10 cellular contexts compared by ENCODE assay signal in the genomic region with DNA sequence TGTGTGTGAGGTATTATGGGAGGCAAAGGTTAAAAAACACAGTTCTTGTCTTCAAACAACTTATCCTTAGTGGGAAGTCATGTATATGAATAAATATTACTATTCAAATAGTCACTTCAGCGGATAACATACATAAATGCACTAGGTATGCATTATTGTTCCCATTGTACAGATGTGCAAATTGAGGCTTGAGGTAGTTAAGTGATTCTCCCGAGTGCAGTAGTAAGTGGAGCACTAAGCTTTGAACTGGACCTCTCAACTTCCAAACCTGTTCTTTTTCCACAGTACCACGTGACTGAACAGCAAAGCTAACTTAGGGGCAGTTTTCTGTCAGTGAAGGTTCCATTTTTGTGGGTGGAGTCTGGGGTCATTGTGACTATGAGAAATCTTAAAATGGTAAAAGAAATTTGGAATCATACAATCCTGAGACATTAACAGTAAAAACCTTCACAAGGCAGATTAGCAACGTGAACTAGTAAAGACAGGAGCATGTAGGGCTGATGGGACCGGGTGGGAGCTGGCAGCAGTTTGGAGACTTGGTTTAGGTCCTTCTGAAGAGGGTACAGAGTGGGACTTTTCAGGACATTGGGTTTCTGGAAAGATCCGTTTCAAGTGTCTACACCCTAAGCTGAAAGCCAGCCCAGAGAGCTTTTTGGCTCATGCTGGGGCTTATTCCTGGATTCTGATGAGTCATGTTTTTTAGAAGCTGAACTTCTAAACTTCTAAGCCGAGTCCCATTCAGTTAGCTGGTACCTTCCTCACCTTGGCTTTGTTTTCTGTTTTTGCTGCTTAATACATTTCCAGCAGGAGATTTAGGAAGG.
DNase-seq lines count a peak whose midpoint lies in the region; ATAC-seq and TF ChIP-seq lines count a peak whose summit lies in the region.
"Had no signal": no experiment of that assay in that cellular context is flagged by ENCODE, and none has a peak within 500 bp of the region (broad histone marks: within the 10 kb centered on the region; RNA-seq: fewer than 3 reads in every experiment).

No MANE protein-coding gene starts in this region.

- H3K9me2 ChIP-seq in GM23248 (ENCODE audit: insufficient read depth), result no peaks in the 10 kb centered on the region

- H3K4me2 ChIP-seq in GM23248 (ENCODE audit: unreplicated experiment), result peak overlapping the region; percentile 86

- WGBS in GM23248 (ENCODE audit: low coverage in 1 of 2, low lambda C conversion rate in 2 of 2, missing lambda C conversion rate in 2 of 2), 2 experiments, result 33 to 38% methylated on average over 7 of the region's 7 CpGs
- 41 to 58% methylated on average over 7 of the region's 7 CpGs for WGBS in esophagus, 2 donors

- ATAC-seq in sciatic nerve, result peak; percentile 67
- ATAC-seq in HG03460 (IDR thresholded peaks at IDR 0.05; ENCODE audit: unreplicated experiment), result no peak

- TF ChIP-seq CTCF in RWPE1 (conservative IDR thresholded peaks at IDR 0.05; ENCODE audit: low read depth), result no peak

- H3K9ac ChIP-seq in GM23248, result peak overlapping the region; percentile 69

- peaks cover 87% of the 10 kb centered on the region for H3K79me2 ChIP-seq in GM23248 (ENCODE audit: insufficient read depth)

- H3F3A ChIP-seq in GM23248 (ENCODE audit: insufficient read depth), result peaks cover 48% of the 10 kb centered on the region

- CTCF ChIA-PET in RWPE1 (lab: Yijun Ruan, JAX), result interaction anchor here (1.1 kb wide), 1 partner anchor 15 kb away, joined by 3 read pairs; no protein-coding TSS in a partner anchor

- H3K4me3 ChIP-seq in GM23248 (peak overlapping the region; percentile 53), esophagus (ENCODE audit: low read depth in 1 of 2, low read length in 2 of 2) (no peak overlapping the region), HAP-1 (no peak overlapping the region)
- H3K4me3 ChIP-seq: ascending aorta had no signal

- H3K4me1 ChIP-seq in GM23248 (ENCODE audit: insufficient read depth) (peaks cover 37% of the 10 kb centered on the region), esophagus (ENCODE audit: control insufficient read depth in 2 of 2, insufficient read depth in 2 of 2, low read length in 1 of 2) (peaks cover 0 to 3% of the 10 kb centered on the region in 2 donors), HAP-1 (peaks cover 7% of the 10 kb centered on the region; the same call in 1 of the 2 replicates)
- H3K4me1 ChIP-seq: ascending aorta had no signal

- H3K27ac ChIP-seq in GM23248, result peak overlapping the region; percentile 88
- peak overlapping the region; percentile 55; the same call in 1 of the 2 replicates for H3K27ac ChIP-seq in RWPE1
- peak overlapping the region; percentile 61 to 88 for H3K27ac ChIP-seq in esophagus (ENCODE audit: low read depth in 2 of 2, low read length in 1 of 2)
- H3K27ac ChIP-seq: ascending aorta had no signal

- H3K9me3 ChIP-seq in GM23248 (ENCODE audit: low read depth) (no peaks in the 10 kb centered on the region), esophagus (ENCODE audit: control insufficient read depth in 2 of 2, insufficient read depth in 1 of 2, low read depth in 1 of 2, low read length in 1 of 2) (no peaks in the 10 kb centered on the region), HAP-1 (no peaks in the 10 kb centered on the region)
- H3K9me3 ChIP-seq: ascending aorta had no signal

- in situ Hi-C loops in GM23248 (cut with MboI) (no loop called here), HAP-1 (cut with MboI; ENCODE audit: low sequenced_read_pairs) (no loop called here)

- DNase-seq in GM23248 (peak; percentile 91), RWPE1 (ENCODE audit: low spot score) (peak; percentile 77), sciatic nerve (ENCODE audit: low spot score) (no peak), NCI-H187 (lab: John Stamatoyannopoulos, UW) (no peak), HAP-1 (ENCODE audit: low spot score in 2 of 2) (no peak)
- DNase-seq: NCI-H446 treated with DMSO at 0.1 percent for 48 hours, posterior cingulate gyrus had no signal

- POLR2A ChIA-PET in RWPE1 (lab: Yijun Ruan, JAX; ENCODE audit: low non-redundant PET), result no interaction called here

- H3K27me3 ChIP-seq in GM23248 (replicated peaks; ENCODE audit: insufficient read depth) (no peaks in the 10 kb centered on the region), esophagus (ENCODE audit: control insufficient read depth in 1 of 2, insufficient read depth in 2 of 2, low read length in 2 of 2) (no peaks in the 10 kb centered on the region), HAP-1 (ENCODE audit: low read depth) (no peaks in the 10 kb centered on the region)
- H3K27me3 ChIP-seq: ascending aorta had no signal

- peak overlapping the region; percentile 74 for H2AFZ ChIP-seq in GM23248

- no peaks in the 10 kb centered on the region for H4K20me1 ChIP-seq in GM23248 (ENCODE audit: insufficient read depth)

- H3K36me3 ChIP-seq in GM23248 (ENCODE audit: low read depth) (no peaks in the 10 kb centered on the region), esophagus (ENCODE audit: control insufficient read depth in 2 of 2, insufficient read depth in 2 of 2, low read length in 1 of 2) (no peaks in the 10 kb centered on the region), HAP-1 (replicated peaks) (no peaks in the 10 kb centered on the region)
- H3K36me3 ChIP-seq: ascending aorta had no signal

- intact Hi-C loops in sciatic nerve (cut with DNase I), result no loop called here

Comparison
In these comparisons a context has a peak if more than half of its experiments do, and no peak if none do; other contexts are left out.
1. DNase-seq: peak in GM23248 (single experiment) and RWPE1 (single experiment); none in sciatic nerve (single experiment), NCI-H187 (0 of 2) and HAP-1 (0 of 2).
2. Peak in every context shown above with its lines, with median percentiles within 50 percentile points of each other: H3K27ac ChIP-seq.